ENCODE assay signal across 22 cellular contexts in genomic region chr1:164607351-164607750, GRCh38.
"Had no signal": no experiment of that assay in that cellular context is flagged by ENCODE, and none has a peak within 500 bp of the region (broad histone marks: within the 10 kb centered on the region; RNA-seq: fewer than 3 reads in every experiment).

No MANE protein-coding gene starts in this region.

- H3K36me3 ChIP-seq: esophagus muscularis mucosa, gastrocnemius medialis, left lung, lower lobe of right lung, neutrophil, sigmoid colon, stomach, thoracic aorta, transverse colon had no signal

- H3K27me3 ChIP-seq: esophagus muscularis mucosa, gastrocnemius medialis, left lung, right atrium auricular region, sigmoid colon, stomach, transverse colon had no signal

- H3K4me1 Mint-ChIP-seq: immature natural killer cell, memory B cell, naive B cell had no signal

- H3K4me3 ChIP-seq: esophagus muscularis mucosa, gastrocnemius medialis, left lung, lower lobe of right lung, right atrium auricular region, sigmoid colon, skin epidermis, stomach, thoracic aorta, transverse colon had no signal

- H3K4me3 Mint-ChIP-seq: immature natural killer cell, memory B cell, naive B cell had no signal

- H3K9me3 ChIP-seq: esophagus muscularis mucosa, gastrocnemius medialis, left lung, lower lobe of right lung, neutrophil, right atrium auricular region, sigmoid colon, stomach, thoracic aorta, transverse colon had no signal

- H3K36me3 Mint-ChIP-seq: immature natural killer cell, memory B cell, naive B cell had no signal

- H3K27ac ChIP-seq: epithelial cell of prostate, left lung, lower lobe of right lung, neutrophil, right atrium auricular region, skin epidermis, thoracic aorta had no signal

- H3K9me3 Mint-ChIP-seq: immature natural killer cell, memory B cell, naive B cell had no signal

- ATAC-seq: gastrocnemius medialis, left lung, lower lobe of right lung had no signal

- DNase-seq: effector memory CD4-positive, alpha-beta T cell; gastrocnemius medialis; glutamatergic neuron; immature natural killer cell; left lung; lower lobe of right lung; midbrain; naive B cell; posterior cingulate gyrus; sigmoid colon; stimulated activated CD4-positive, alpha-beta T cell treated with anti-CD3 and anti-CD28 coated beads, Interleukin-2, amount 100 ng/mL, for 24 hours; stimulated activated naive CD4-positive, alpha-beta T cell; stomach; substantia nigra; transverse colon had no signal

- H3K27ac Mint-ChIP-seq: immature natural killer cell, memory B cell, naive B cell had no signal
